In genomic region chr5:112160652-112161391, GRCh38 we compare ENCODE assay signal across 8 cellular contexts.
A peak's percentile ranks its signal among the peaks of the same experiment; 100 is the strongest.
DNase-seq lines count a peak whose midpoint lies in the region; ATAC-seq and TF ChIP-seq lines count a peak whose summit lies in the region.

No MANE protein-coding gene starts in this region.

- peak; percentile 94 for TF ChIP-seq CTCF in AG10803 (conservative IDR thresholded peaks at IDR 0.05; ENCODE audit: low read length)
- TF ChIP-seq CTCF in WI38 (IDR thresholded peaks at IDR 0.05; ENCODE audit: low read depth, low read length), result peak; percentile 99
- peak; percentile 100 for TF ChIP-seq CTCF in cardiac fibroblast (IDR thresholded peaks at IDR 0.05; ENCODE audit: low read depth, low read length)

- DNase-seq in AG10803 (ENCODE audit: low read depth), result peak; percentile 92
- DNase-seq in NCI-H2196 (lab: John Stamatoyannopoulos, UW; ENCODE audit: unreplicated experiment), result peak; percentile 89
- DNase-seq in cardiac fibroblast (ENCODE audit: low read depth in 2 of 2), result peak; percentile 94 to 96
- DNase-seq in inferior parietal cortex (ENCODE audit: extremely low spot score), result peak; percentile 93
- DNase-seq in stimulated activated CD4-positive, alpha-beta T cell treated with anti-CD3 and anti-CD28 coated beads, Interleukin-12 subunit alpha, Interleukin-12 subunit beta, amount 100 ng/mL, for 24 hours (ENCODE audit: low read depth in 2 of 2), result peak; percentile 89 to 92

- ATAC-seq in GM18907 (IDR thresholded peaks at IDR 0.05; ENCODE audit: unreplicated experiment) (peak; percentile 98), HG03139 (IDR thresholded peaks at IDR 0.05; ENCODE audit: unreplicated experiment) (peak; percentile 97)

- peak overlapping the region; percentile 91 for H3K4me3 ChIP-seq in AG10803 (ENCODE audit: low read length)
- peak overlapping the region; percentile 94 for H3K4me3 ChIP-seq in WI38 (ENCODE audit: low read depth, low read length)
- H3K4me3 ChIP-seq in cardiac fibroblast (replicated peaks in 1 of 2; ENCODE audit: low read depth in 2 of 2, low read length in 2 of 2), result peak overlapping the region; percentile 84 to 85

Comparison
In these comparisons a context has a peak if more than half of its experiments do, and no peak if none do; other contexts are left out.
1. Peak in every context shown above with its lines: DNase-seq, ATAC-seq and H3K4me3 ChIP-seq.